ENCODE assay signal across 8 cellular contexts in the genomic region with DNA sequence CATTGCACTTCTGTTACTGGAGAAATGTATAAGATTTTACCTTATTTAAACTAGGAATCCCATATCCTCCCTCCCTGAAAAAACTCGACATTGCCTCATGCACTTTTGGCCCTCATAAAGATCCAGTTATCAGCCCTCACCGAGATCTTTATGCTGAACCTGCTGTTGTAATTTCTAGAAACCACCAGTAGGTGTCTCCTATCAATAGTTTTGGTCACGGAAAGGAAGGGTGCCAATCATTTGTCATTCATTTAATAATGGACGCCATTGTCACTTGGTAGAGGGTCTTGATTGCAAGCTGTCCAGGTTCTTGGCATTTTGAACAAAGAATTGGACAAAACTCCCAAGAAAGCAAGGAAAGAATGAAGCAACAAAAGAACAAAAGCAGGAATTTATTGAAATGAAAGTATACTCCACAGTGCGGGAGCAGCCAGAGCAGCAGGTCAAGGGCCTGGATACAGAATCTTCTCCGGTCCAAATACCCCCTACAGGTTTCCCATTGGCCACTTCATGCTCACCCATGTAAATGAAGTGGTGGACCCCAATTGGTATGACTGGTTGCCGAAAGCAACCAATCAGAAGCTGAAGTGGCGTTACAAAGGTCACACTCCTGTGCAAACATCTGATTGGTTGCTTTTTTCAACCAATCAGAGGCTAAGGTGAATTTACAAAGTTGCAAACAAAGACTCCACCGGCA.
DNase-seq lines count a peak whose midpoint lies in the region; ATAC-seq and TF ChIP-seq lines count a peak whose summit lies in the region.

No MANE protein-coding gene starts in this region.

- H2AFZ ChIP-seq in KMS-11 (ENCODE audit: low read depth) = peak overlapping the region; percentile 41; the same call in 1 of the 2 replicates

- no peaks in the 10 kb centered on the region for H3K36me3 Mint-ChIP-seq in activated T-cell treated with anti-CD3 and anti-CD28 coated beads, Interleukin-2, amount 50 U/mL, for 24 hours (ENCODE audit: low read depth)

- peak overlapping the region; percentile 57 for H3K4me3 Mint-ChIP-seq in activated T-cell treated with anti-CD3 and anti-CD28 coated beads, Interleukin-2, amount 50 U/mL, for 24 hours

- H3K4me1 Mint-ChIP-seq in activated T-cell treated with anti-CD3 and anti-CD28 coated beads, Interleukin-2, amount 50 U/mL, for 24 hours (ENCODE audit: low read depth) = peaks cover 6% of the 10 kb centered on the region

- no peaks in the 10 kb centered on the region for H3K27me3 Mint-ChIP-seq in activated T-cell treated with anti-CD3 and anti-CD28 coated beads, Interleukin-2, amount 50 U/mL, for 24 hours

- no peaks in the 10 kb centered on the region for H3K79me2 ChIP-seq in KMS-11 (ENCODE audit: insufficient read depth, low read depth)

- peak; percentile 64 for ATAC-seq in GM21737 (IDR thresholded peaks at IDR 0.05; ENCODE audit: unreplicated experiment)

- H3K27ac Mint-ChIP-seq in activated T-cell treated with anti-CD3 and anti-CD28 coated beads, Interleukin-2, amount 50 U/mL, for 24 hours = no peak overlapping the region

- no peak for DNase-seq in activated T-cell treated with anti-CD3 and anti-CD28 coated beads, Interleukin-2, amount 50 U/mL, for 24 hours
- DNase-seq in activated T-cell treated with anti-CD3 and anti-CD28 coated beads, Interleukin-2, amount 50 U/mL, for 48 hours = no peak
- DNase-seq in SJCRH30 (peak; percentile 27 to 61), fibroblast of gingiva (ENCODE audit: low read depth) (peak; percentile 10), pons (ENCODE audit: low spot score) (peak; percentile 67), GDM1 (lab: John Stamatoyannopoulos, UW) (no peak)

- H3K9me3 ChIP-seq in SJCRH30 (replicated peaks) = no peaks in the 10 kb centered on the region

- H3K4me3 ChIP-seq in KMS-11 (IDR thresholded peaks at IDR 0.05; ENCODE audit: insufficient read depth, low read depth, low read length) (no peak overlapping the region), SJCRH30 (peak overlapping the region; percentile 34)

- H3K27ac ChIP-seq in KMS-11 = no peak overlapping the region
- no peak overlapping the region for H3K27ac ChIP-seq in SJCRH30

- H3K36me3 ChIP-seq in KMS-11 (ENCODE audit: insufficient read depth) (no peaks in the 10 kb centered on the region), SJCRH30 (no peaks in the 10 kb centered on the region)

- H3K9me3 Mint-ChIP-seq in activated T-cell treated with anti-CD3 and anti-CD28 coated beads, Interleukin-2, amount 50 U/mL, for 24 hours = no peaks in the 10 kb centered on the region

- no peaks in the 10 kb centered on the region for H3K4me1 ChIP-seq in KMS-11 (ENCODE audit: low read depth, poor library complexity, severe bottlenecking)
- no peaks in the 10 kb centered on the region for H3K4me1 ChIP-seq in SJCRH30

- no peak overlapping the region for H3K4me2 ChIP-seq in KMS-11

- H3K9ac ChIP-seq in KMS-11 = no peak overlapping the region

- no peaks in the 10 kb centered on the region for H4K20me1 ChIP-seq in KMS-11 (ENCODE audit: insufficient read depth)

- H3K27me3 ChIP-seq in KMS-11 (ENCODE audit: insufficient read depth, low read depth) (no peaks in the 10 kb centered on the region), SJCRH30 (no peaks in the 10 kb centered on the region)

- peak; percentile 83 for TF ChIP-seq CTCF in KMS-11 (conservative IDR thresholded peaks at IDR 0.05; ENCODE audit: low read depth, low read length)

Comparison
In these comparisons a context has a peak if more than half of its experiments do, and no peak if none do; other contexts are left out.
1. DNase-seq: peak in SJCRH30 (2 of 2), fibroblast of gingiva (single experiment) and pons (single experiment); none in activated T-cell treated with anti-CD3 and anti-CD28 coated beads, Interleukin-2, amount 50 U/mL, for 24 hours (single experiment), activated T-cell treated with anti-CD3 and anti-CD28 coated beads, Interleukin-2, amount 50 U/mL, for 48 hours (0 of 2) and GDM1 (single experiment).